In the genomic region with DNA sequence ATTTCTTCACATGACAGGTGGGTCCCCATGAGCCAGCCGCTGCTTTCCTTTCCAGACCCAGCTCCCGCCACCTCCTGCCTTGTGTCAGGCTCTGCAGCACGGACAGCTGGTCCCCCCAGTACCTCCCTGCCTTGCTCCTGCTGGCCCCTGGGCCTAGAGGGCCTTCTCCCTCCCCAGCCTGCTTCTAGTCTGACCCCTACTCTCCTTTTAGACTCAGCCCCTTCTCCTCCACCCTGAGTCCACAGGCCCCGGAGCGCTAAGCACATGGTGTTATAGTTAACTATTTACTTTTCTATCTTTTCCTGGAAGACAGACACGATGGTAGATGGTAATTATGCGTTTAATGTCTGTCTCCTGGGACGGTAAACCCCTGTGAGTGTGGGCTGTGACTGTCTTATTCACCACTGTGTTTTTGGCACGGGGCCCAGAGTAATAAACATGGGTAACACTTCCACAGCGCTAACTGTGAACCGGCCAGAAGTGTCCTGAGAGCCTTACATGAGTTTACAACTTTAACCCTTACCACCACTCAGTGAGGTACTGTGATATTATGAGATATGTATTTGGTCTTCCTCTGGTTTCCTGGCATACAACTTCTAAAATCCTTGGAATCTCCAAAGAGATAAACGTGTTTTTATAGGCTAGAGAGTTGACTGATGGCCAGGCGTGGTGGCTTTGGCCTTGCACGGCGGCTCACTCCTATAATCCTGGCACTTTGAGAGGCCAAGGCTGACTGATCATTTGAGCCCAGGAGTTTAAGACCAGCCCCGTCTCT, we compare ENCODE assay signal across 8 cellular contexts. TPM values are rescaled to one million over a fixed set of nuclear protein-coding genes. Genes with fewer than 3 reads are reported as not detected.
A peak's percentile ranks its signal among the peaks of the same experiment; 100 is the strongest.
DNase-seq lines count a peak whose midpoint lies in the region; ATAC-seq and TF ChIP-seq lines count a peak whose summit lies in the region.

No MANE protein-coding gene starts in this region.

- peak overlapping the region; percentile 21 for H3K4me3 ChIP-seq in Loucy (ENCODE audit: low read length, poor library complexity, severe bottlenecking)

- H3K4me2 ChIP-seq in Loucy (ENCODE audit: low read depth, low read length, poor library complexity, severe bottlenecking), result peak overlapping the region; percentile 62

- peak; percentile 90 for DNase-seq in DMS 273 (lab: John Stamatoyannopoulos, UW; ENCODE audit: unreplicated experiment)
- DNase-seq in SHP77 treated with DMSO at 0.1 percent for 48 hours (lab: John Stamatoyannopoulos, UW), result peak; percentile 72
- DNase-seq in Right ventricle myocardium superior, result peak; percentile 60
- DNase-seq in stimulated activated CD8-positive, alpha-beta memory T cell treated with anti-CD3 and anti-CD28 coated beads, Interleukin-12 subunit alpha, Interleukin-12 subunit beta, amount 100 ng/mL, for 4 hours (ENCODE audit: low read depth), result peak; percentile 10
- DNase-seq in putamen (ENCODE audit: low spot score), result no peak

- H3K4me1 ChIP-seq in Loucy (ENCODE audit: insufficient read depth, low read length, poor library complexity, severe bottlenecking), result peaks cover 28% of the 10 kb centered on the region

- H3K36me3 ChIP-seq in Loucy (ENCODE audit: insufficient read depth, low read length), result peaks cover 26% of the 10 kb centered on the region; the same call in 1 of the 2 replicates

- H3K79me2 ChIP-seq in Loucy (ENCODE audit: insufficient read depth, low read length), result no peaks in the 10 kb centered on the region; the same call in 1 of the 2 replicates

- no peaks in the 10 kb centered on the region for H3K27me3 ChIP-seq in Loucy (ENCODE audit: insufficient read depth, low read length, poor library complexity, severe bottlenecking)

- no peaks in the 10 kb centered on the region for H3K9me2 ChIP-seq in Loucy (replicated peaks; ENCODE audit: low read depth, low read length)

- no peak overlapping the region for H2AFZ ChIP-seq in Loucy (ENCODE audit: low read length)

- TF ChIP-seq CTCF in Loucy (conservative IDR thresholded peaks at IDR 0.05; ENCODE audit: low read length), result no peak

- no peaks in the 10 kb centered on the region for H3F3A ChIP-seq in Loucy (ENCODE audit: low read depth)

- H3K9ac ChIP-seq in Loucy (ENCODE audit: low read depth, low read length, poor library complexity, severe bottlenecking), result no peak overlapping the region

- no peaks in the 10 kb centered on the region for H3K9me3 ChIP-seq in Loucy (ENCODE audit: insufficient read depth, low read depth, low read length)

- intact Hi-C loops in Right ventricle myocardium superior (cut with DNase I), result no loop called here

- ATAC-seq in Right ventricle myocardium superior (ENCODE audit: poor library complexity) (peak; percentile 70), GM21515 (IDR thresholded peaks at IDR 0.05; ENCODE audit: unreplicated experiment) (no peak), HG02763 (IDR thresholded peaks at IDR 0.05; ENCODE audit: unreplicated experiment) (no peak)

- peaks cover 35% of the 10 kb centered on the region for H4K20me1 ChIP-seq in Loucy (ENCODE audit: insufficient read depth, low read length, poor library complexity, severe bottlenecking)

RNA-seq across cellular contexts. Expression of gene DGLUCY, which starts 41.2 kb away (rescaled TPM):
- total RNA-seq in Right ventricle myocardium superior, result 240 TPM
